Comparison of ENCODE assay signal across 8 cellular contexts in genomic region chr21:45294509-45295291, GRCh38. TPM values are rescaled to one million over a fixed set of nuclear protein-coding genes. Genes with fewer than 3 reads are reported as not detected.
DNase-seq lines count a peak whose midpoint lies in the region; ATAC-seq lines count a peak whose summit lies in the region.

No MANE protein-coding gene starts in this region.

- no peaks in the 10 kb centered on the region for H3K27me3 ChIP-seq in adipocyte (replicated peaks; ENCODE audit: control insufficient read depth, insufficient read depth, low read length)

- peak; percentile 93 for DNase-seq in GM03348 (ENCODE audit: low spot score)
- DNase-seq in adipocyte (ENCODE audit: low read depth): peak; percentile 94
- peak; percentile 90 for DNase-seq in left ventricle myocardium superior
- peak; percentile 88 for DNase-seq in sciatic nerve (ENCODE audit: low spot score)
- DNase-seq in cortex of kidney (lab: John Stamatoyannopoulos, UW): no peak
- DNase-seq in medulla oblongata (ENCODE audit: extremely low spot score): no peak
- no peak for DNase-seq in NOMO-1 treated with dmso at 0.1 percent for 144 hours (lab: John Stamatoyannopoulos, UW; ENCODE audit: unreplicated experiment)
- no peak for DNase-seq in anterior cingulate cortex (lab: John Stamatoyannopoulos, UW)

- H3K4me1 ChIP-seq in adipocyte (ENCODE audit: control insufficient read depth, insufficient read depth, low read length): peaks cover 38% of the 10 kb centered on the region

- H3K9me3 ChIP-seq in adipocyte (ENCODE audit: control insufficient read depth, low read length): no peaks in the 10 kb centered on the region

- peak overlapping the region; percentile 52 for H3K4me3 ChIP-seq in adipocyte (ENCODE audit: low read length)

- H3K9ac ChIP-seq in adipocyte (ENCODE audit: low read length): peak overlapping the region; percentile 82

- ATAC-seq in left ventricle myocardium superior (peak; percentile 77), sciatic nerve (peak; percentile 83)

- intact Hi-C loops in left ventricle myocardium superior (cut with micrococcal nuclease) (loop anchor here (5.0 kb wide), 1 partner anchor 143 kb away; no protein-coding TSS in a partner anchor), sciatic nerve (cut with DNase I) (no loop called here)

- no peaks in the 10 kb centered on the region for H3K36me3 ChIP-seq in adipocyte (ENCODE audit: control insufficient read depth, insufficient read depth, low read length, severe bottlenecking)

RNA-seq across cellular contexts. Expression of gene POFUT2, which starts 7.0 kb away (rescaled TPM):
- total RNA-seq in left ventricle myocardium superior: 15.7 TPM
- total RNA-seq in sciatic nerve: 44.2 TPM

Comparison
In these comparisons a context has a peak if more than half of its experiments do, and no peak if none do; other contexts are left out.
1. DNase-seq: peak in GM03348 (single experiment), adipocyte (single experiment), left ventricle myocardium superior (single experiment) and sciatic nerve (single experiment); none in cortex of kidney (single experiment), medulla oblongata (single experiment), NOMO-1 treated with dmso at 0.1 percent for 144 hours (single experiment) and anterior cingulate cortex (0 of 58).